In genomic region chr14:52700701-52701172, GRCh38 we compare ENCODE assay signal across 13 cellular contexts. TPM values are rescaled to one million over a fixed set of nuclear protein-coding genes. Genes with fewer than 3 reads are reported as not detected.
A peak's percentile ranks its signal among the peaks of the same experiment; 100 is the strongest.
DNase-seq lines count a peak whose midpoint lies in the region; ATAC-seq, FAIRE-seq and TF ChIP-seq lines count a peak whose summit lies in the region.
"Had no signal": no experiment of that assay in that cellular context is flagged by ENCODE, and none has a peak within 500 bp of the region (broad histone marks: within the 10 kb centered on the region; RNA-seq: fewer than 3 reads in every experiment).

No MANE protein-coding gene starts in this region.

- no peak for FAIRE-seq in bronchial epithelial cell (lab: Jason Lieb, UNC)
- FAIRE-seq: RCC 7860 had no signal

- H3K4me1 ChIP-seq in left ventricle myocardium inferior (peaks cover 20% of the 10 kb centered on the region), right lobe of liver (peaks cover 0 to 18% (median 8%) of the 10 kb centered on the region in 4 donors), neuronal stem cell (ENCODE audit: control insufficient read depth in 2 of 2, insufficient read depth in 1 of 2, low read depth in 1 of 2, low read length in 2 of 2) (no peaks in the 10 kb centered on the region)

- no peak overlapping the region for H4K8ac ChIP-seq in neuronal stem cell (ENCODE audit: low read depth, low read length)

- H3K4me3 ChIP-seq in left ventricle myocardium inferior (no peak overlapping the region), bronchial epithelial cell (ENCODE audit: low read depth, low read length) (no peak overlapping the region), right lobe of liver (no peak overlapping the region), neuronal stem cell (ENCODE audit: low read length in 2 of 2) (no peak overlapping the region)
- H3K4me3 ChIP-seq: skin epidermis had no signal

- H3K27me3 ChIP-seq in left ventricle myocardium inferior (ENCODE audit: low read depth) (no peaks in the 10 kb centered on the region), bronchial epithelial cell (ENCODE audit: control insufficient read depth, insufficient read depth, low read length) (no peaks in the 10 kb centered on the region), right lobe of liver (no peaks in the 10 kb centered on the region), neuronal stem cell (ENCODE audit: control insufficient read depth in 3 of 3, insufficient read depth in 3 of 3, low read depth in 1 of 3, low read length in 3 of 3) (no peaks in the 10 kb centered on the region)

- ATAC-seq in Right ventricle myocardium superior (ENCODE audit: poor library complexity) (no peak), right lobe of liver (peak; percentile 67 to 81 (median 72))

- no peak overlapping the region for H3K18ac ChIP-seq in neuronal stem cell (ENCODE audit: low read length)

- no peaks in the 10 kb centered on the region for H3K36me3 ChIP-seq in left ventricle myocardium inferior
- no peaks in the 10 kb centered on the region for H3K36me3 ChIP-seq in bronchial epithelial cell (ENCODE audit: control insufficient read depth, insufficient read depth, low read length)
- H3K36me3 ChIP-seq in right lobe of liver: no peaks in the 10 kb centered on the region
- H3K36me3 ChIP-seq in neuronal stem cell (replicated peaks in 1 of 2; ENCODE audit: control insufficient read depth in 2 of 2, insufficient read depth in 2 of 2, low read length in 2 of 2): no peaks in the 10 kb centered on the region

- 9% methylated on average over 2 of the region's 2 CpGs for WGBS in right lobe of liver (ENCODE audit: insufficient coverage, low coverage, low lambda C conversion rate, missing lambda C conversion rate)
- WGBS in neuronal stem cell (ENCODE audit: extremely low coverage in 2 of 2, insufficient read length in 2 of 2, insufficient replicate concordance in 1 of 2), 2 donors: no CpG with 5 or more reads among the region's 2 CpGs

- H2AK5ac ChIP-seq in neuronal stem cell (ENCODE audit: low read depth, low read length): no peak overlapping the region

- no peaks in the 10 kb centered on the region for H3K9me3 ChIP-seq in left ventricle myocardium inferior (replicated peaks)
- H3K9me3 ChIP-seq in right lobe of liver: no peaks in the 10 kb centered on the region
- H3K9me3 ChIP-seq in neuronal stem cell (replicated peaks in 1 of 2; ENCODE audit: control insufficient read depth in 2 of 2, insufficient read depth in 1 of 2, low read depth in 1 of 2, low read length in 2 of 2): no peaks in the 10 kb centered on the region

- TF ChIP-seq CTCF in left ventricle myocardium inferior (IDR thresholded peaks at IDR 0.05; ENCODE audit: borderline replicate concordance) (no peak), bronchial epithelial cell (IDR thresholded peaks at IDR 0.05; ENCODE audit: insufficient read depth, low read length, severe bottlenecking) (no peak), right lobe of liver (IDR thresholded peaks at IDR 0.05) (no peak), nephron progenitor cell (IDR thresholded peaks at IDR 0.05) (no peak)

- H3K23ac ChIP-seq in neuronal stem cell (ENCODE audit: low read depth, low read length, poor library complexity): no peak overlapping the region

- no peak overlapping the region for H2BK120ac ChIP-seq in neuronal stem cell (ENCODE audit: low read depth, low read length)

- no peak overlapping the region for H4K91ac ChIP-seq in neuronal stem cell (ENCODE audit: low read depth, low read length, poor library complexity)

- no peak overlapping the region for H3K4me3 Mint-ChIP-seq in nephron progenitor cell

- H3K4ac ChIP-seq in neuronal stem cell (ENCODE audit: low read length): no peak overlapping the region

- no peaks in the 10 kb centered on the region for H3K4me1 Mint-ChIP-seq in nephron progenitor cell

- no peak overlapping the region for H2BK15ac ChIP-seq in neuronal stem cell (ENCODE audit: low read length)

- no peak overlapping the region for H2BK12ac ChIP-seq in neuronal stem cell (ENCODE audit: low read length)

- no peak for DNase-seq in left ventricle myocardium inferior
- DNase-seq in Right ventricle myocardium superior: no peak
- DNase-seq in bronchial epithelial cell (ENCODE audit: low read depth): peak; percentile 97
- DNase-seq in right lobe of liver: no peak
- no peak for DNase-seq in stimulated activated CD4-positive, alpha-beta T cell treated with anti-CD3 and anti-CD28 coated beads, Interleukin-4, amount 100 ng/mL, for 24 hours
- no peak for DNase-seq in SHP77 (lab: John Stamatoyannopoulos, UW)
- no peak for DNase-seq in neuronal stem cell (ENCODE audit: low spot score)
- no peak for DNase-seq in nephron progenitor cell
- DNase-seq: activated T-cell treated with anti-CD3 and anti-CD28 coated beads, Interleukin-2, amount 50 U/mL, for 1 hour; central memory CD4-positive, alpha-beta T cell; NCI-H2081 treated with DMSO at 0.1 percent for 48 hours had no signal

- no peaks in the 10 kb centered on the region for H3K36me3 Mint-ChIP-seq in nephron progenitor cell (ENCODE audit: low read depth)

- H3K9me3 Mint-ChIP-seq in nephron progenitor cell: no peaks in the 10 kb centered on the region

- no peak overlapping the region for H3K9ac ChIP-seq in neuronal stem cell (ENCODE audit: low read depth, low read length, poor library complexity)

- H3K27ac Mint-ChIP-seq in nephron progenitor cell: no peak overlapping the region

- no peak overlapping the region for H3K4me2 ChIP-seq in neuronal stem cell (ENCODE audit: insufficient read depth, low read length, poor library complexity, severe bottlenecking)

- intact Hi-C loops in left ventricle myocardium inferior (cut with micrococcal nuclease): no loop called here
- intact Hi-C loops in Right ventricle myocardium superior (cut with DNase I): no loop called here
- intact Hi-C loops in right lobe of liver (cut with DNase I): no loop called here

- H3K79me1 ChIP-seq in neuronal stem cell (ENCODE audit: low read depth, low read length): no peaks in the 10 kb centered on the region

- no peak overlapping the region for H2BK5ac ChIP-seq in neuronal stem cell (ENCODE audit: low read length)

- TF ChIP-seq POLR2A in right lobe of liver (IDR thresholded peaks at IDR 0.05): no peak

- no peak overlapping the region for H3K14ac ChIP-seq in neuronal stem cell (ENCODE audit: low read length)

- H2AFZ ChIP-seq in neuronal stem cell (ENCODE audit: low read length): no peak overlapping the region

- H3K27me3 Mint-ChIP-seq in nephron progenitor cell (ENCODE audit: low read depth, poor library complexity): peaks cover 8% of the 10 kb centered on the region

- H3K27ac ChIP-seq in left ventricle myocardium inferior (replicated peaks): peak overlapping the region; percentile 56
- H3K27ac ChIP-seq in right lobe of liver: peak overlapping the region; percentile 30 to 54 (median 51)
- H3K27ac ChIP-seq in neuronal stem cell (replicated peaks; ENCODE audit: low read length): no peak overlapping the region

RNA-seq across cellular contexts. Expression of gene ERO1A, which starts 5.4 kb away (rescaled TPM):
- total RNA-seq in left ventricle myocardium inferior (14.6 TPM), Right ventricle myocardium superior (14.1 TPM), bronchial epithelial cell (216 and 486 TPM in 2 replicates), right lobe of liver (100 to 1,000 TPM in 1 of 6 experiments, 10 to 100 TPM in 5; 31.2 to 162 (median 37.9) TPM)
- 35.3 TPM for polyA plus RNA-seq in neuronal stem cell (2013, experiment 1 of 2)
- 35.8 TPM for polyA plus RNA-seq in neuronal stem cell (2013, experiment 2 of 2)

RNA-seq across cellular contexts. Expression of gene PSMC6, which starts 6.3 kb away (rescaled TPM):
- 77.0 TPM for total RNA-seq in left ventricle myocardium inferior
- 70.0 TPM for total RNA-seq in Right ventricle myocardium superior
- total RNA-seq in bronchial epithelial cell: 84.5 and 90.8 TPM in 2 replicates
- 10 to 100 TPM; 40.7 to 63.0 (median 51.3) TPM for total RNA-seq in right lobe of liver
- polyA plus RNA-seq in neuronal stem cell (2013, experiment 1 of 2): 94.3 TPM
- polyA plus RNA-seq in neuronal stem cell (2013, experiment 2 of 2): 98.9 TPM

RNA-seq across cellular contexts. Expression of gene STYX, which starts 29.2 kb away (rescaled TPM):
- total RNA-seq in left ventricle myocardium inferior: 13.3 TPM
- 11.8 TPM for total RNA-seq in Right ventricle myocardium superior
- total RNA-seq in bronchial epithelial cell: 12.6 and 14.3 TPM in 2 replicates
- total RNA-seq in right lobe of liver: 10 to 100 TPM; 10.1 to 18.3 (median 13.1) TPM
- polyA plus RNA-seq in neuronal stem cell (2013, experiment 1 of 2): 20.6 TPM
- 20.9 TPM for polyA plus RNA-seq in neuronal stem cell (2013, experiment 2 of 2)
